Comparison of ENCODE assay signal across 17 cellular contexts in the genomic region with DNA sequence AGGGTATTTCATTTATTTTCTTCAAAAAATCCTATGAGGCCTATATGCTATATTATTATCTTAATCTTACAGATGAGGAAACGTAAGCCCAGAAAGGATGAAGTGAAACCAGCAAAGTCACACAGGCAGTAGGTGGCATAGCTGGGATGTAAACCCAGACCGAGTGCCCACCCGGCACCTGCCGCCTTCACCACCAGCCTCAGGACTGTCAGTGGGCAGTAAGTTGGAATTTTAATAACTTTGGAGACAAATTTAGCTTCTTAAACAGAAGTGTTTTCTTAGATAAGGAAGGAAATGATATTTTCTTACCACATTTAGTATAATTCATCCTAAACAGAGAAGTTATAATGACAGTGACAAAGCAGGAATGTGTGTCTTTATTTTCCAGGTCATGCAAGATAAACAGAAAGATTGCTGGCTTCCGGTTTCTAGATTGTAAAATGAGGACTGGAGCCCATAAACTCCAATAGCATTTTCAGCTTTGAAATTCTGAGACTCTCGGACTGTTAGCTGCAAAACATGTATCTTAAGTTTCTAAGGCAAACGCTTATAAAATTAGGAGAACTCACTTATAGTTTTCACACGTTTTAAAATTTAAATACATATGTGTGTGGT. TPM values are rescaled to one million over a fixed set of nuclear protein-coding genes. Genes with fewer than 3 reads are reported as not detected.
"Had no signal": no experiment of that assay in that cellular context is flagged by ENCODE, and none has a peak within 500 bp of the region (broad histone marks: within the 10 kb centered on the region; RNA-seq: fewer than 3 reads in every experiment).

No MANE protein-coding gene starts in this region.

- ATAC-seq: stimulated activated effector memory CD8-positive, alpha-beta T cell treated with anti-CD3 and anti-CD28 coated beads, Interleukin-12 subunit alpha, Interleukin-12 subunit beta, amount 100 ng/mL, for 72 hours had no signal

- H3K36me3 ChIP-seq: ascending aorta, breast epithelium had no signal

- H3K4me1 ChIP-seq: ascending aorta, breast epithelium, parathyroid adenoma had no signal

- H3K27ac ChIP-seq: ascending aorta, breast epithelium, parathyroid adenoma had no signal

- H3K4me3 ChIP-seq: ascending aorta, breast epithelium, lung had no signal

- H3K9me3 ChIP-seq: ascending aorta, breast epithelium had no signal

- DNase-seq: activated CD4-positive, alpha-beta memory T cell treated with anti-CD3 and anti-CD28 coated beads for 36 hours; activated naive CD4-positive, alpha-beta T cell treated with anti-CD3 and anti-CD28 coated beads, Interleukin-2, amount 10 ng/mL, durations not matched to agents 7 days and 5 days; activated T-cell treated with anti-CD3 and anti-CD28 coated beads, Interleukin-2, amount 50 U/mL, for 24 hours; endodermal cell; head of caudate nucleus; left cardiac atrium; naive B cell; stimulated activated CD4-positive, alpha-beta T cell treated with anti-CD3 and anti-CD28 coated beads, Interleukin-12 subunit alpha, Interleukin-12 subunit beta, amount 100 ng/mL, for 4 hours; stimulated activated CD4-positive, alpha-beta T cell treated with anti-CD3 and anti-CD28 coated beads, Interleukin-2, amount 100 ng/mL, for 24 hours had no signal

- H3K27me3 ChIP-seq: ascending aorta had no signal

RNA-seq across cellular contexts. Expression of a gene that starts 59.3 kb away (rescaled TPM):
- total RNA-seq: ascending aorta, chondrocyte, endodermal cell, left cardiac atrium, lung, mesothelial cell of epicardium, renal cortical epithelial cell had no signal
